ENCODE assay signal across 18 cellular contexts in the genomic region with DNA sequence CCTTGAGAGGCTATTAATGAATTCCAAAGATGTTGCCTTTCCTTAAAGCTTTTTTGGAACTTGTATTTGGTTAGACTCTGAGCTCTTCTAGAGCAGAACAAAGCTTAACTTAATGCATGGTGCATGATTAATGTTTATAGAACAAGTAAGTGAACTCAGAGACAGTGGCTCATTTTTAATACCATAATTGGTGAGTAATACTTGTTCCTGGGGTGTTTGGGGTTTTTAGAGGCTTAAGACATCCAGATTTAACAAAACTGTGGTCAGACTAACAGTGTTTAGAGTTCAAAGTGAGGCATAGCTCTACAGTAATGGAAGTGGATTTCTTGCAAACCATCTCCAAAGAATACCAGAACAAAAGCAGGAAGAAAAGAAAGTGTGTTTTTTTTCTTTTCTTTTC.
DNase-seq lines count a peak whose midpoint lies in the region; TF ChIP-seq lines count a peak whose summit lies in the region.
"Had no signal": no experiment of that assay in that cellular context is flagged by ENCODE, and none has a peak within 500 bp of the region (broad histone marks: within the 10 kb centered on the region; RNA-seq: fewer than 3 reads in every experiment).

No MANE protein-coding gene starts in this region.

- H3K27ac ChIP-seq in fibroblast of lung (ENCODE audit: insufficient read depth, low read length) = no peak overlapping the region
- no peak overlapping the region for H3K27ac ChIP-seq in CD4-positive, alpha-beta memory T cell (ENCODE audit: low read depth, low read length)
- H3K27ac ChIP-seq: heart left ventricle, pancreas, stomach, vagina had no signal

- H2AFZ ChIP-seq in fibroblast of lung (ENCODE audit: low read length) = no peak overlapping the region

- no peaks in the 10 kb centered on the region for H3K27me3 ChIP-seq in fibroblast of lung (ENCODE audit: control insufficient read depth, insufficient read depth, low read length)
- no peaks in the 10 kb centered on the region for H3K27me3 ChIP-seq in skeletal muscle satellite cell (ENCODE audit: control insufficient read depth, insufficient read depth, low read length)
- H3K27me3 ChIP-seq in CD4-positive, alpha-beta memory T cell (ENCODE audit: insufficient read depth, low read length) = no peaks in the 10 kb centered on the region
- H3K27me3 ChIP-seq: heart left ventricle, pancreas, stomach, vagina had no signal

- H3K4me2 ChIP-seq in fibroblast of lung (ENCODE audit: extremely low read depth, insufficient read depth, low read length) = no peak overlapping the region
- H3K4me2 ChIP-seq in skeletal muscle satellite cell (ENCODE audit: low read length) = peak overlapping the region; percentile 31

- peaks cover 23% of the 10 kb centered on the region for H3K4me1 Mint-ChIP-seq in CD14-positive monocyte
- peaks cover 24 to 43% (median 32%) of the 10 kb centered on the region in 4 donors for H3K4me1 Mint-ChIP-seq in CD4-positive, alpha-beta memory T cell

- no peak for TF ChIP-seq POLR2A in erythroblast (IDR thresholded peaks at IDR 0.05; ENCODE audit: low read length)

- no peaks in the 10 kb centered on the region for H4K20me1 ChIP-seq in fibroblast of lung (ENCODE audit: control insufficient read depth, extremely low read depth, insufficient read depth, low read length)

- intact Hi-C loops in CD14-positive monocyte (cut with micrococcal nuclease) = no loop called here
- intact Hi-C loops in CD4-positive, alpha-beta memory T cell (cut with micrococcal nuclease) = no loop called here

- no peak overlapping the region for H3K27ac Mint-ChIP-seq in CD14-positive monocyte
- H3K27ac Mint-ChIP-seq in CD4-positive, alpha-beta memory T cell = no peak overlapping the region
- H3K27ac Mint-ChIP-seq: activated B cell treated with CpG ODN at 0.5 μM for 24 hours; effector memory CD8-positive, alpha-beta T cell had no signal

- H3K36me3 ChIP-seq in fibroblast of lung (ENCODE audit: control insufficient read depth, insufficient read depth, low read length) (no peaks in the 10 kb centered on the region), skeletal muscle satellite cell (ENCODE audit: insufficient read depth, low read length) (no peaks in the 10 kb centered on the region)
- H3K36me3 ChIP-seq in CD4-positive, alpha-beta memory T cell (ENCODE audit: insufficient read depth, low read length) = no peaks in the 10 kb centered on the region
- H3K36me3 ChIP-seq: heart left ventricle, pancreas, stomach, vagina had no signal

- H3K36me3 Mint-ChIP-seq in CD14-positive monocyte = no peaks in the 10 kb centered on the region
- no peaks in the 10 kb centered on the region for H3K36me3 Mint-ChIP-seq in CD4-positive, alpha-beta memory T cell

- H3K9ac ChIP-seq in fibroblast of lung (ENCODE audit: insufficient read depth, low read length) (no peak overlapping the region), skeletal muscle satellite cell (ENCODE audit: low read depth, low read length) (no peak overlapping the region)

- H3K9me3 Mint-ChIP-seq in CD14-positive monocyte = peaks cover 0 to 9% (median 0%) of the 10 kb centered on the region in 7 donors
- no peaks in the 10 kb centered on the region for H3K9me3 Mint-ChIP-seq in CD4-positive, alpha-beta memory T cell
- H3K9me3 Mint-ChIP-seq: activated B cell treated with CpG ODN at 0.5 μM for 24 hours; effector memory CD8-positive, alpha-beta T cell had no signal

- H3K4me1 ChIP-seq in fibroblast of lung (ENCODE audit: control insufficient read depth, extremely low read depth, insufficient read depth, low read length) (peaks cover 5% of the 10 kb centered on the region), skeletal muscle satellite cell (ENCODE audit: control insufficient read depth, insufficient read depth, low read length) (peaks cover 17% of the 10 kb centered on the region)
- H3K4me1 ChIP-seq in CD4-positive, alpha-beta memory T cell (ENCODE audit: insufficient read depth, low read length) = peaks cover 33% of the 10 kb centered on the region

- CTCF ChIA-PET in CD4-positive, alpha-beta memory T cell (lab: Charles Lee; ENCODE audit: partially characterized antibody) = interaction anchor here (1.6 kb wide), 1 partner anchor 179 kb away, joined by 4 read pairs; no protein-coding TSS in a partner anchor

- H3K9me3 ChIP-seq in fibroblast of lung (ENCODE audit: control insufficient read depth, insufficient read depth, low read depth, low read length) (no peaks in the 10 kb centered on the region), skeletal muscle satellite cell (replicated peaks; ENCODE audit: low read length) (no peaks in the 10 kb centered on the region)
- no peaks in the 10 kb centered on the region for H3K9me3 ChIP-seq in CD4-positive, alpha-beta memory T cell (ENCODE audit: control insufficient read depth in 1 of 2, low read length in 2 of 2)
- H3K9me3 ChIP-seq: heart left ventricle, pancreas, stomach, vagina had no signal

- POLR2A ChIA-PET in CD4-positive, alpha-beta memory T cell (lab: Charles Lee; ENCODE audit: partially characterized antibody) = no interaction called here

- H3K4me3 ChIP-seq in fibroblast of lung (replicated peaks in 1 of 4; ENCODE audit: control extremely low read depth in 1 of 4, insufficient read depth in 1 of 4, low read depth in 3 of 4, low read length in 4 of 4) (no peak overlapping the region), skeletal muscle satellite cell (ENCODE audit: low read length) (no peak overlapping the region)
- H3K4me3 ChIP-seq in CD4-positive, alpha-beta memory T cell (ENCODE audit: low read length in 2 of 2) = no peak overlapping the region
- H3K4me3 ChIP-seq: heart left ventricle, pancreas, stomach, vagina had no signal

- no peak overlapping the region for H3K4me3 Mint-ChIP-seq in CD14-positive monocyte
- no peak overlapping the region for H3K4me3 Mint-ChIP-seq in CD4-positive, alpha-beta memory T cell
- H3K4me3 Mint-ChIP-seq: activated B cell treated with CpG ODN at 0.5 μM for 24 hours; effector memory CD8-positive, alpha-beta T cell had no signal

- H3K27me3 Mint-ChIP-seq in CD14-positive monocyte (ENCODE audit: low read depth in 3 of 3) = no peaks in the 10 kb centered on the region
- no peaks in the 10 kb centered on the region for H3K27me3 Mint-ChIP-seq in CD4-positive, alpha-beta memory T cell
- H3K27me3 Mint-ChIP-seq: activated B cell treated with CpG ODN at 0.5 μM for 24 hours; effector memory CD8-positive, alpha-beta T cell had no signal

- H3K79me2 ChIP-seq in fibroblast of lung (ENCODE audit: control insufficient read depth, insufficient read depth, low read length) = no peaks in the 10 kb centered on the region

- TF ChIP-seq CTCF in fibroblast of lung (conservative IDR thresholded peaks at IDR 0.05 in 1 of 2, IDR thresholded peaks at IDR 0.05 in 1 of 2; ENCODE audit: low read depth in 1 of 2, low read length in 2 of 2) = no peak
- TF ChIP-seq CTCF in CD14-positive monocyte (IDR thresholded peaks at IDR 0.05) = no peak

- DNase-seq in ELR (ENCODE audit: low read depth) = peak; percentile 72
- peak; percentile 51 for DNase-seq in RPMI7951 (ENCODE audit: low read depth)
- DNase-seq in fibroblast of lung (ENCODE audit: low read depth in 2 of 2) = peak; percentile 84 to 95
- DNase-seq in erythroblast (lab: John Stamatoyannopoulos, UW) = no peak
- no peak for DNase-seq in CD14-positive monocyte (ENCODE audit: low spot score)
- DNase-seq in CD4-positive, alpha-beta memory T cell = no peak
- DNase-seq: activated B cell treated with CpG ODN at 0.5 μM for 24 hours; activated naive CD4-positive, alpha-beta T cell treated with Interleukin-2 at 50 U/mL for 16 hours; effector memory CD8-positive, alpha-beta T cell; heart left ventricle; Karpas-422; kidney; NCI-H187 treated with DMSO at 0.1 percent for 48 hours; pancreas; RPMI8226; stomach had no signal

Comparison
In these comparisons a context has a peak if more than half of its experiments do, and no peak if none do; other contexts are left out.
1. DNase-seq: peak in ELR (single experiment), RPMI7951 (single experiment) and fibroblast of lung (2 of 2); none in erythroblast (0 of 2), CD14-positive monocyte (single experiment) and CD4-positive, alpha-beta memory T cell (0 of 5).